1 cellular context compared by ENCODE assay signal in the genomic region with DNA sequence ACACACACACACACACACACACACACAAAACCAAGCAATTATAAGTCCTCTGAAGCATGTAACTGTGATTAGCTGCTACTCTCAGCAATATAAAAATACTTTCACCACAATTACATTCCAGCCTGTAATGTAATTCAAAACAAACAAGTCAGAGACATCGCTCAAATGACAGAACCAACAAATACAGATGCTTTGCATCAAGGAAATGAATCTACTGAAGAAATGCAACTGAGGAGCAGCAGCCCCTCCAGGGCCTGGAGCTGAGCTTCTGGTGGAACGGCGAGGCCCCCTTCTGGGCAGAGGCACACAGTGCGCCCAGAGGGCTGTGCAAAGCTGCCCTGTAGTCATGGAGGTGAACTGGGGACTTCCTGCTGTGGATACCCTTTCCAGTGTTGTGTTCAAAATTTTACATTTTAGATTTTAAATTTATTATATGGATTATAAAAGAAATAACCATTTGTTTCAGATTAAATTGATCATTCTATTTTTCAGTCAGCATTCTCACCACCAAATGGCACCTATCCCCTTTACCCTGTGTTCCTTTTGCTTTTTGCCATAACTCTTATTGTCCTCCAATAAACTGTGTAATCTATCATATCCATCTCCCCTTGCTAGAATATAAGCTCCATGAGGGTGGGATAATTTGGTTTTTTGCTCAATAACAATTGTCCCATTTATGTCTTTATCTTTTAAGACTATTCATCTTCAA.
TF ChIP-seq lines count a peak whose summit lies in the region.

No MANE protein-coding gene starts in this region.

TF ChIP-seq in HepG2, 621 proteins besides CTCF, POLR2A, EP300 and RAD21 (continued from another document and continues in another):
- TF ChIP-seq, protein P1, sequence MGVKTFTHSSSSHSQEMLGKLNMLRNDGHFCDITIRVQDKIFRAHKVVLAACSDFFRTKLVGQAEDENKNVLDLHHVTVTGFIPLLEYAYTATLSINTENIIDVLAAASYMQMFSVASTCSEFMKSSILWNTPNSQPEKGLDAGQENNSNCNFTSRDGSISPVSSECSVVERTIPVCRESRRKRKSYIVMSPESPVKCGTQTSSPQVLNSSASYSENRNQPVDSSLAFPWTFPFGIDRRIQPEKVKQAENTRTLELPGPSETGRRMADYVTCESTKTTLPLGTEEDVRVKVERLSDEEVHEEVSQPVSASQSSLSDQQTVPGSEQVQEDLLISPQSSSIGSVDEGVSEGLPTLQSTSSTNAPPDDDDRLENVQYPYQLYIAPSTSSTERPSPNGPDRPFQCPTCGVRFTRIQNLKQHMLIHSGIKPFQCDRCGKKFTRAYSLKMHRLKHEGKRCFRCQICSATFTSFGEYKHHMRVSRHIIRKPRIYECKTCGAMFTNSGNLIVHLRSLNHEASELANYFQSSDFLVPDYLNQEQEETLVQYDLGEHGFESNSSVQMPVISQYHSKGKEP (CRISPR knock-in tag; IDR thresholded peaks at IDR 0.05): no peak
- TF ChIP-seq ZNF136 (CRISPR knock-in tag; IDR thresholded peaks at IDR 0.05; ENCODE audit: low read depth): peak; percentile 48; the same call in 1 of the 2 replicates
- TF ChIP-seq NFIB (CRISPR knock-in tag; IDR thresholded peaks at IDR 0.05; ENCODE audit: borderline replicate concordance): no peak
- 0 out of 2 replicates have a peak, but pooled peaks have one; percentile 41 for TF ChIP-seq ZNF772 (CRISPR knock-in tag; IDR thresholded peaks at IDR 0.05)
- TF ChIP-seq, protein P2, sequence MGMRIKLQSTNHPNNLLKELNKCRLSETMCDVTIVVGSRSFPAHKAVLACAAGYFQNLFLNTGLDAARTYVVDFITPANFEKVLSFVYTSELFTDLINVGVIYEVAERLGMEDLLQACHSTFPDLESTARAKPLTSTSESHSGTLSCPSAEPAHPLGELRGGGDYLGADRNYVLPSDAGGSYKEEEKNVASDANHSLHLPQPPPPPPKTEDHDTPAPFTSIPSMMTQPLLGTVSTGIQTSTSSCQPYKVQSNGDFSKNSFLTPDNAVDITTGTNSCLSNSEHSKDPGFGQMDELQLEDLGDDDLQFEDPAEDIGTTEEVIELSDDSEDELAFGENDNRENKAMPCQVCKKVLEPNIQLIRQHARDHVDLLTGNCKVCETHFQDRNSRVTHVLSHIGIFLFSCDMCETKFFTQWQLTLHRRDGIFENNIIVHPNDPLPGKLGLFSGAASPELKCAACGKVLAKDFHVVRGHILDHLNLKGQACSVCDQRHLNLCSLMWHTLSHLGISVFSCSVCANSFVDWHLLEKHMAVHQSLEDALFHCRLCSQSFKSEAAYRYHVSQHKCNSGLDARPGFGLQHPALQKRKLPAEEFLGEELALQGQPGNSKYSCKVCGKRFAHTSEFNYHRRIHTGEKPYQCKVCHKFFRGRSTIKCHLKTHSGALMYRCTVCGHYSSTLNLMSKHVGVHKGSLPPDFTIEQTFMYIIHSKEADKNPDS (CRISPR knock-in tag; IDR thresholded peaks at IDR 0.05): no peak
- no peak for TF ChIP-seq SP5 (CRISPR knock-in tag; IDR thresholded peaks at IDR 0.05; ENCODE audit: borderline replicate concordance, low read depth)
- no peak for TF ChIP-seq SOX5 (CRISPR knock-in tag; IDR thresholded peaks at IDR 0.05; ENCODE audit: borderline replicate concordance)
- TF ChIP-seq DR1 (CRISPR knock-in tag; IDR thresholded peaks at IDR 0.05): no peak
- TF ChIP-seq, protein P3, sequence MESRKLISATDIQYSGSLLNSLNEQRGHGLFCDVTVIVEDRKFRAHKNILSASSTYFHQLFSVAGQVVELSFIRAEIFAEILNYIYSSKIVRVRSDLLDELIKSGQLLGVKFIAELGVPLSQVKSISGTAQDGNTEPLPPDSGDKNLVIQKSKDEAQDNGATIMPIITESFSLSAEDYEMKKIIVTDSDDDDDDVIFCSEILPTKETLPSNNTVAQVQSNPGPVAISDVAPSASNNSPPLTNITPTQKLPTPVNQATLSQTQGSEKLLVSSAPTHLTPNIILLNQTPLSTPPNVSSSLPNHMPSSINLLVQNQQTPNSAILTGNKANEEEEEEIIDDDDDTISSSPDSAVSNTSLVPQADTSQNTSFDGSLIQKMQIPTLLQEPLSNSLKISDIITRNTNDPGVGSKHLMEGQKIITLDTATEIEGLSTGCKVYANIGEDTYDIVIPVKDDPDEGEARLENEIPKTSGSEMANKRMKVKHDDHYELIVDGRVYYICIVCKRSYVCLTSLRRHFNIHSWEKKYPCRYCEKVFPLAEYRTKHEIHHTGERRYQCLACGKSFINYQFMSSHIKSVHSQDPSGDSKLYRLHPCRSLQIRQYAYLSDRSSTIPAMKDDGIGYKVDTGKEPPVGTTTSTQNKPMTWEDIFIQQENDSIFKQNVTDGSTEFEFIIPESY (CRISPR knock-in tag; IDR thresholded peaks at IDR 0.05): 0 out of 2 replicates have a peak, but pooled peaks have one; percentile 38
- TF ChIP-seq ZNF552 (CRISPR knock-in tag; IDR thresholded peaks at IDR 0.05; ENCODE audit: borderline replicate concordance): no peak
- no peak for TF ChIP-seq RBFOX2 (IDR thresholded peaks at IDR 0.05; ENCODE audit: low read depth, low read length)
- no peak for TF ChIP-seq STAT6 (CRISPR knock-in tag; IDR thresholded peaks at IDR 0.05; ENCODE audit: borderline replicate concordance)
- TF ChIP-seq ZNF263 (CRISPR knock-in tag; IDR thresholded peaks at IDR 0.05): no peak
- TF ChIP-seq ZNF280B (CRISPR knock-in tag; IDR thresholded peaks at IDR 0.05; ENCODE audit: borderline replicate concordance): no peak
- TF ChIP-seq HIC2 (CRISPR knock-in tag; IDR thresholded peaks at IDR 0.05; ENCODE audit: low read depth): no peak
- no peak for TF ChIP-seq MBD4 (IDR thresholded peaks at IDR 0.05; ENCODE audit: borderline replicate concordance, low read length)
- no peak for TF ChIP-seq HES4 (CRISPR knock-in tag; IDR thresholded peaks at IDR 0.05; ENCODE audit: borderline replicate concordance)
- TF ChIP-seq SMYD3 (CRISPR knock-in tag; IDR thresholded peaks at IDR 0.05): no peak
- TF ChIP-seq, protein P4, sequence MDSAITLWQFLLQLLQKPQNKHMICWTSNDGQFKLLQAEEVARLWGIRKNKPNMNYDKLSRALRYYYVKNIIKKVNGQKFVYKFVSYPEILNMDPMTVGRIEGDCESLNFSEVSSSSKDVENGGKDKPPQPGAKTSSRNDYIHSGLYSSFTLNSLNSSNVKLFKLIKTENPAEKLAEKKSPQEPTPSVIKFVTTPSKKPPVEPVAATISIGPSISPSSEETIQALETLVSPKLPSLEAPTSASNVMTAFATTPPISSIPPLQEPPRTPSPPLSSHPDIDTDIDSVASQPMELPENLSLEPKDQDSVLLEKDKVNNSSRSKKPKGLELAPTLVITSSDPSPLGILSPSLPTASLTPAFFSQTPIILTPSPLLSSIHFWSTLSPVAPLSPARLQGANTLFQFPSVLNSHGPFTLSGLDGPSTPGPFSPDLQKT (CRISPR knock-in tag; IDR thresholded peaks at IDR 0.05; ENCODE audit: borderline replicate concordance): no peak
- TF ChIP-seq ZKSCAN8 (CRISPR knock-in tag; IDR thresholded peaks at IDR 0.05; ENCODE audit: borderline replicate concordance): no peak
- no peak for TF ChIP-seq PHF5A (CRISPR knock-in tag; IDR thresholded peaks at IDR 0.05; ENCODE audit: low read depth, unreplicated experiment)
- TF ChIP-seq, protein P5, sequence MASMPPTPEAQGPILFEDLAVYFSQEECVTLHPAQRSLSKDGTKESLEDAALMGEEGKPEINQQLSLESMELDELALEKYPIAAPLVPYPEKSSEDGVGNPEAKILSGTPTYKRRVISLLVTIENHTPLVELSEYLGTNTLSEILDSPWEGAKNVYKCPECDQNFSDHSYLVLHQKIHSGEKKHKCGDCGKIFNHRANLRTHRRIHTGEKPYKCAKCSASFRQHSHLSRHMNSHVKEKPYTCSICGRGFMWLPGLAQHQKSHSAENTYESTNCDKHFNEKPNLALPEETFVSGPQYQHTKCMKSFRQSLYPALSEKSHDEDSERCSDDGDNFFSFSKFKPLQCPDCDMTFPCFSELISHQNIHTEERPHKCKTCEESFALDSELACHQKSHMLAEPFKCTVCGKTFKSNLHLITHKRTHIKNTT (CRISPR knock-in tag; IDR thresholded peaks at IDR 0.05): no peak
- TF ChIP-seq, protein P6, sequence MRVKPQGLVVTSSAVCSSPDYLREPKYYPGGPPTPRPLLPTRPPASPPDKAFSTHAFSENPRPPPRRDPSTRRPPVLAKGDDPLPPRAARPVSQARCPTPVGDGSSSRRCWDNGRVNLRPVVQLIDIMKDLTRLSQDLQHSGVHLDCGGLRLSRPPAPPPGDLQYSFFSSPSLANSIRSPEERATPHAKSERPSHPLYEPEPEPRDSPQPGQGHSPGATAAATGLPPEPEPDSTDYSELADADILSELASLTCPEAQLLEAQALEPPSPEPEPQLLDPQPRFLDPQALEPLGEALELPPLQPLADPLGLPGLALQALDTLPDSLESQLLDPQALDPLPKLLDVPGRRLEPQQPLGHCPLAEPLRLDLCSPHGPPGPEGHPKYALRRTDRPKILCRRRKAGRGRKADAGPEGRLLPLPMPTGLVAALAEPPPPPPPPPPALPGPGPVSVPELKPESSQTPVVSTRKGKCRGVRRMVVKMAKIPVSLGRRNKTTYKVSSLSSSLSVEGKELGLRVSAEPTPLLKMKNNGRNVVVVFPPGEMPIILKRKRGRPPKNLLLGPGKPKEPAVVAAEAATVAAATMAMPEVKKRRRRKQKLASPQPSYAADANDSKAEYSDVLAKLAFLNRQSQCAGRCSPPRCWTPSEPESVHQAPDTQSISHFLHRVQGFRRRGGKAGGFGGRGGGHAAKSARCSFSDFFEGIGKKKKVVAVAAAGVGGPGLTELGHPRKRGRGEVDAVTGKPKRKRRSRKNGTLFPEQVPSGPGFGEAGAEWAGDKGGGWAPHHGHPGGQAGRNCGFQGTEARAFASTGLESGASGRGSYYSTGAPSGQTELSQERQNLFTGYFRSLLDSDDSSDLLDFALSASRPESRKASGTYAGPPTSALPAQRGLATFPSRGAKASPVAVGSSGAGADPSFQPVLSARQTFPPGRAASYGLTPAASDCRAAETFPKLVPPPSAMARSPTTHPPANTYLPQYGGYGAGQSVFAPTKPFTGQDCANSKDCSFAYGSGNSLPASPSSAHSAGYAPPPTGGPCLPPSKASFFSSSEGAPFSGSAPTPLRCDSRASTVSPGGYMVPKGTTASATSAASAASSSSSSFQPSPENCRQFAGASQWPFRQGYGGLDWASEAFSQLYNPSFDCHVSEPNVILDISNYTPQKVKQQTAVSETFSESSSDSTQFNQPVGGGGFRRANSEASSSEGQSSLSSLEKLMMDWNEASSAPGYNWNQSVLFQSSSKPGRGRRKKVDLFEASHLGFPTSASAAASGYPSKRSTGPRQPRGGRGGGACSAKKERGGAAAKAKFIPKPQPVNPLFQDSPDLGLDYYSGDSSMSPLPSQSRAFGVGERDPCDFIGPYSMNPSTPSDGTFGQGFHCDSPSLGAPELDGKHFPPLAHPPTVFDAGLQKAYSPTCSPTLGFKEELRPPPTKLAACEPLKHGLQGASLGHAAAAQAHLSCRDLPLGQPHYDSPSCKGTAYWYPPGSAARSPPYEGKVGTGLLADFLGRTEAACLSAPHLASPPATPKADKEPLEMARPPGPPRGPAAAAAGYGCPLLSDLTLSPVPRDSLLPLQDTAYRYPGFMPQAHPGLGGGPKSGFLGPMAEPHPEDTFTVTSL (CRISPR knock-in tag; IDR thresholded peaks at IDR 0.05; ENCODE audit: borderline replicate concordance): no peak
- TF ChIP-seq ZNF121 (CRISPR knock-in tag; IDR thresholded peaks at IDR 0.05): peak; percentile 53; the same call in 1 of the 2 replicates
- TF ChIP-seq ARHGAP35 (CRISPR knock-in tag; IDR thresholded peaks at IDR 0.05; ENCODE audit: borderline replicate concordance): no peak
- no peak for TF ChIP-seq ZZZ3 (CRISPR knock-in tag; IDR thresholded peaks at IDR 0.05; ENCODE audit: borderline replicate concordance)
